Comparison of ENCODE assay signal across 18 cellular contexts in the genomic region with DNA sequence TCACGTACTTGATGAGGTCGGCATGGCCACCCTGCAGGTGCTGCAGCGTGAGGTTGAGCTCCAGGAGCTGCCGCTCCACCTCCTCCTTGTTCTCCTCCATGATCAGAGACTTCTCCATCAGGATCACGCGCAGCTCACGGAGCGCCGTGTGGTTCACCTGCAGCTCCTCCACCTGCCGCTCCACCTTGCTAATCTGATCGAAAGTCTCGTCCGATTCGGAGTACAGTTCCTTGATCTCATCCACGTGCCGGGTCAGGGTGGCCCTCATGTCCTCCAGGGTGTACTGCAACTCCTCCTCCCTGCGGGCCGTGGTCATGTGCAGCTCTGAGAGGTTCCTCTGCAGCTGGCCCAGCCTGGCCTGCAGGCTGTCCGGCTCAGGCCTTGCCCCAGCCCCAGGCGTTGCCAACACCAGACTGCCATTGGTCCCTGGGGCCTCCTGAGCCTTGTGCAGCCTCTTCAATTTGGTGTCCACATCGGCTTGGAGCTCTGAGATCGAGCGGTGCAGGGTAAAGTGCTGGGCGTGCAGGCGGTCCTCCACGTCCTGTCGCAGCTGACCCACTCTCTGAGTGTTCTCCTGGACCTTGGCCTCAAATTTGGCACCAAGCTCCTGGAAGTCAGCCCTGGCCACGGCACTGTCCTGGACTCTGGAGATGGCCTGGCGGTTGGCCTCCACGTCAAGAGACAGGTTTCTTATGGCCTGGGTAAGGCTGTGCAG. TPM values are rescaled to one million over a fixed set of nuclear protein-coding genes. Genes with fewer than 3 reads are reported as not detected.
A peak's percentile ranks its signal among the peaks of the same experiment; 100 is the strongest.
DNase-seq lines count a peak whose midpoint lies in the region; ATAC-seq, FAIRE-seq and TF ChIP-seq lines count a peak whose summit lies in the region.
"Had no signal": no experiment of that assay in that cellular context is flagged by ENCODE, and none has a peak within 500 bp of the region (broad histone marks: within the 10 kb centered on the region; RNA-seq: fewer than 3 reads in every experiment).

No MANE protein-coding gene starts in this region.

- H3K56ac ChIP-seq in H9 (ENCODE audit: insufficient read length, low read depth, low read length): no peak overlapping the region

- no peaks in the 10 kb centered on the region for H3K79me2 ChIP-seq in H9 (ENCODE audit: insufficient read depth, low read length)
- H3K79me2 ChIP-seq in HepG2 (ENCODE audit: insufficient read depth, low read length): no peaks in the 10 kb centered on the region

- intact Hi-C loops in adrenal gland (cut with DNase I) (no loop called here), HepG2 (cut with micrococcal nuclease; ENCODE audit: unreplicated experiment) (no loop called here), psoas muscle (cut with DNase I) (loop anchor here in 1 of 2 donors (2.0 kb wide), 1 partner anchor 19 kb away; no protein-coding TSS in a partner anchor)

- no TSS peak for BruUV-seq in HepG2 (replicated peaks; lab: Mats Ljungman, UMichigan)

- WGBS in H9 (ENCODE audit: extremely low coverage, insufficient read length, low lambda C conversion rate): no CpG with 5 or more reads among the region's 30 CpGs
- 79 to 86% (median 84%) methylated on average over 25 to 30 of the region's 30 CpGs for WGBS in adrenal gland, 4 donors
- 44% methylated on average over 27 of the region's 30 CpGs for WGBS in HepG2 (ENCODE audit: low lambda C conversion rate)
- 54 to 69% (median 55%) methylated on average over 30 of the region's 30 CpGs for WGBS in psoas muscle, 3 donors

- no peak overlapping the region for H2BK15ac ChIP-seq in H9 (ENCODE audit: low read depth, low read length)

- no peaks in the 10 kb centered on the region; a peak in 2 of 5 replicates for H3K9me3 Mint-ChIP-seq in H9
- H3K9me3 Mint-ChIP-seq: CD8-positive, alpha-beta memory T cell had no signal

- POLR2A ChIA-PET in HepG2 (lab: Yijun Ruan, JAX): no interaction called here

- no peak overlapping the region for H3T11ph ChIP-seq in H9 (ENCODE audit: low read length)

- H2BK120ac ChIP-seq in H9 (ENCODE audit: low read depth, low read length, poor library complexity, severe bottlenecking): no peak overlapping the region

- peaks cover 16 to 19% of the 10 kb centered on the region in 2 experiments for H3K4me1 Mint-ChIP-seq in H9

- H3K9ac ChIP-seq in H9 (ENCODE audit: extremely low read depth, insufficient read length, low read length) (no peak overlapping the region), HepG2 (ENCODE audit: insufficient read depth, low read depth, low read length) (no peak overlapping the region)
- H3K9ac ChIP-seq: BLaER1, KMS-11 had no signal

- H3K36me3 Mint-ChIP-seq in H9 (ENCODE audit: insufficient read depth in 1 of 3, low read depth in 3 of 3): no peaks in the 10 kb centered on the region; a peak in 1 of 7 replicates

- H3K18ac ChIP-seq in H9 (ENCODE audit: insufficient read length, low read depth, low read length): no peak overlapping the region

- in situ Hi-C loops in HepG2 (cut with HindIII; ENCODE audit: extremely low pct_ligation_motif_present, low pct_unique_long_range_greater_than_20kb): no loop called here

- H3K4me3 Mint-ChIP-seq in H9: no peak overlapping the region

- FAIRE-seq in HepG2 (lab: Jason Lieb, UNC): no peak

- peaks cover 7% of the 10 kb centered on the region for H3K27me3 Mint-ChIP-seq in H9 (ENCODE audit: low read depth)

- H3K9me3 ChIP-seq in H9 (ENCODE audit: control insufficient read depth, low read depth, low read length): no peaks in the 10 kb centered on the region
- H3K9me3 ChIP-seq in adrenal gland (replicated peaks in 1 of 3): no peaks in the 10 kb centered on the region
- H3K9me3 ChIP-seq in HepG2 (ENCODE audit: low read length): no peaks in the 10 kb centered on the region
- no peaks in the 10 kb centered on the region for H3K9me3 ChIP-seq in psoas muscle

- H3K23ac ChIP-seq in H9 (ENCODE audit: insufficient read length, low read depth, low read length): no peak overlapping the region

- no peak for TF ChIP-seq POLR2A in adrenal gland (IDR thresholded peaks at IDR 0.05)
- TF ChIP-seq POLR2A in HepG2 (IDR thresholded peaks at IDR 0.05; ENCODE audit: insufficient read depth in 1 of 2, low read depth in 2 of 2, low read length in 2 of 2): no peak

- no peak overlapping the region for H2BK5ac ChIP-seq in H9 (ENCODE audit: insufficient read length, low read length)

- TF ChIP-seq CTCF in H9 (conservative IDR thresholded peaks at IDR 0.05): no peak
- TF ChIP-seq CTCF in adrenal gland (IDR thresholded peaks at IDR 0.05): no peak
- no peak for TF ChIP-seq CTCF in HepG2 (CRISPR knock-in tag; IDR thresholded peaks at IDR 0.05)
- no peak for TF ChIP-seq CTCF in psoas muscle (IDR thresholded peaks at IDR 0.05)

- no peak overlapping the region for H4K8ac ChIP-seq in H9 (replicated peaks; ENCODE audit: insufficient read length, low read depth, low read length)

- H4K20me1 ChIP-seq in H9 (ENCODE audit: control insufficient read depth, insufficient read depth, insufficient read length) (no peaks in the 10 kb centered on the region), HepG2 (ENCODE audit: insufficient read depth, low read length) (no peaks in the 10 kb centered on the region)
- H4K20me1 ChIP-seq: BLaER1 had no signal

- no peak overlapping the region for H4K91ac ChIP-seq in H9 (ENCODE audit: insufficient read length, low read depth, low read length)

- TF ChIP-seq EP300 in HepG2 (IDR thresholded peaks at IDR 0.05; ENCODE audit: low read depth in 2 of 2, low read length in 2 of 2): no peak
- no peak for TF ChIP-seq EP300 in HepG2 (CRISPR knock-in tag; IDR thresholded peaks at IDR 0.05; ENCODE audit: borderline replicate concordance)

- H3K4me1 ChIP-seq in H9 (ENCODE audit: insufficient read depth, low read length) (no peaks in the 10 kb centered on the region), adrenal gland (replicated peaks in 1 of 2) (peaks cover 4 to 21% of the 10 kb centered on the region in 2 donors), HepG2 (ENCODE audit: insufficient read depth, low read length) (peaks cover 34% of the 10 kb centered on the region), psoas muscle (peaks cover 6% of the 10 kb centered on the region)
- H3K4me1 ChIP-seq: BLaER1 had no signal

- H3K4me3 ChIP-seq in adrenal gland (no peak overlapping the region), HepG2 (replicated peaks in 1 of 3; ENCODE audit: insufficient read depth in 1 of 3, low read depth in 2 of 3, low read length in 3 of 3) (peak overlapping the region in 1 of 3 experiments; percentile 15; a peak in 1 of 6 replicates), psoas muscle (peak overlapping the region; percentile 22)
- H3K4me3 ChIP-seq: BLaER1, PC-9 had no signal

- H3K27ac ChIP-seq in H9 (ENCODE audit: insufficient read length, low read depth, low read length) (no peak overlapping the region), adrenal gland (peak overlapping the region in 2 of 5 donors; percentile 12 to 58), HepG2 (ENCODE audit: extremely low read length, insufficient read depth, low read length) (no peak overlapping the region), psoas muscle (no peak overlapping the region)
- H3K27ac ChIP-seq: BLaER1, KMS-11, PC-9 had no signal

- H2BK20ac ChIP-seq in H9 (ENCODE audit: low read depth, low read length, poor library complexity, severe bottlenecking): no peak overlapping the region

- no peaks in the 10 kb centered on the region for H3K79me1 ChIP-seq in H9 (ENCODE audit: insufficient read depth, low read depth, low read length, poor library complexity, severe bottlenecking)

- H3K27ac Mint-ChIP-seq in H9: peak overlapping the region in 1 of 3 experiments; percentile 62; a peak in 1 of 7 replicates

- no peak for TF ChIP-seq RAD21 in HepG2 (CRISPR knock-in tag; IDR thresholded peaks at IDR 0.05)

- no peaks in the 10 kb centered on the region for H3K27me3 ChIP-seq in H9 (ENCODE audit: insufficient read depth, low read length)
- H3K27me3 ChIP-seq in adrenal gland: no peaks in the 10 kb centered on the region
- H3K27me3 ChIP-seq in HepG2 (ENCODE audit: control insufficient read depth in 1 of 2, insufficient read depth in 2 of 2, low read length in 2 of 2): peaks cover 5 to 29% of the 10 kb centered on the region in 2 experiments; a peak in 3 of 5 replicates
- H3K27me3 ChIP-seq in psoas muscle (ENCODE audit: insufficient read depth in 3 of 3, low read length in 2 of 3): no peaks in the 10 kb centered on the region
- H3K27me3 ChIP-seq: BLaER1 had no signal

- H3K4me2 ChIP-seq in H9 (ENCODE audit: insufficient read depth, insufficient read length, low read length) (no peak overlapping the region), HepG2 (ENCODE audit: low read depth, low read length) (peak overlapping the region; percentile 20)
- H3K4me2 ChIP-seq: BLaER1, KMS-11 had no signal

- DNase-seq in H9 (peak; percentile 19), adrenal gland (peak in 6 of 7 donors; percentile 45 to 72 (median 62)), HepG2 (ENCODE audit: low spot score) (no peak), psoas muscle (peak in 1 of 2 donors; percentile 54), T1000 (lab: John Stamatoyannopoulos, UW) (no peak)
- DNase-seq in stimulated activated CD4-positive, alpha-beta T cell treated with anti-CD3 and anti-CD28 coated beads, Interleukin-4, amount 100 ng/mL, for 4 hours: no peak
- no peak for DNase-seq in stimulated activated CD4-positive, alpha-beta T cell treated with anti-CD3 and anti-CD28 coated beads, Interleukin-15, amount 100 ng/mL, for 24 hours
- DNase-seq: GF-D8, NCI-H1092 treated with DMSO at 0.1 percent for 48 hours, NCI-H1694, NCI-H446, NCI-H748 treated with DMSO at 0.1 percent for 48 hours had no signal

- no peak overlapping the region for H2AK5ac ChIP-seq in H9 (ENCODE audit: insufficient read length, low read length)

- CTCF ChIA-PET in HepG2 (lab: Yijun Ruan, JAX; ENCODE audit: low intra/inter-chr PET ratio, low total read pairs): no interaction called here

- H3K14ac ChIP-seq in H9 (ENCODE audit: insufficient read depth, low read length): no peak overlapping the region

- H3K36me3 ChIP-seq in adrenal gland (replicated peaks in 1 of 2) (no peaks in the 10 kb centered on the region), HepG2 (replicated peaks in 1 of 2; ENCODE audit: control insufficient read depth in 1 of 2, insufficient read depth in 2 of 2, low read length in 2 of 2) (no peaks in the 10 kb centered on the region), psoas muscle (ENCODE audit: insufficient read depth in 1 of 2, low read depth in 1 of 2) (no peaks in the 10 kb centered on the region)
- H3K36me3 ChIP-seq: BLaER1 had no signal

- peak; percentile 14 for ATAC-seq in HepG2
- no peak for ATAC-seq in psoas muscle
- ATAC-seq in HG03469 (IDR thresholded peaks at IDR 0.05; ENCODE audit: unreplicated experiment): no peak
- ATAC-seq: Right ventricle myocardium inferior had no signal

- H2BK12ac ChIP-seq in H9 (ENCODE audit: insufficient read length, low read depth, low read length): no peak overlapping the region

- H3K4ac ChIP-seq in H9 (ENCODE audit: low read depth, low read length): no peak overlapping the region

- H4K5ac ChIP-seq in H9 (ENCODE audit: insufficient read length, low read depth, low read length): no peak overlapping the region

- H3K23me2 ChIP-seq in H9 (ENCODE audit: insufficient read length, low read depth, low read length, poor library complexity, severe bottlenecking): no peaks in the 10 kb centered on the region

- H2AFZ ChIP-seq in H9 (ENCODE audit: low read length): no peak overlapping the region
- no peak overlapping the region for H2AFZ ChIP-seq in HepG2 (ENCODE audit: low read length)
- H2AFZ ChIP-seq: PC-9 had no signal

RNA-seq across cellular contexts. Expression of a gene that starts 13.9 kb away (rescaled TPM):
- total RNA-seq in H9 (2021) (1.0 and 1.4 TPM in 2 replicates), adrenal gland (10 to 100 TPM; 26.3 to 44.2 (median 36.6) TPM), HepG2 (2016; rRNA removed; fragmentation: Illumina TruSeq; extraction: Trizol) (0.04 TPM in 1 of 2 replicates, not detected in the other), psoas muscle (10 to 100 TPM; 16.4 to 29.0 (median 21.3) TPM)
- polyA plus RNA-seq in adrenal gland (10 to 100 TPM in 2 of 3 donors, 1 to 10 TPM in 1; 9.5 to 16.5 (median 13.4) TPM), HepG2 (2011; rRNA removed) (0.03 TPM in 1 of 2 replicates, not detected in the other), psoas muscle (10 to 100 TPM; 12.0 to 15.4 (median 15.2) TPM)
- not detected in 2 replicates for total RNA-seq in HepG2 (2016; cell fraction: cytosol; rRNA removed; fragmentation: Illumina TruSeq; extraction: Trizol; ENCODE audit: low read depth)
- total RNA-seq in HepG2 (2016; cell fraction: insoluble cytoplasmic fraction; rRNA removed; fragmentation: Illumina TruSeq; extraction: Trizol): not detected in 2 replicates
- not detected in 2 replicates for total RNA-seq in HepG2 (2016; cell fraction: membrane; rRNA removed; fragmentation: Illumina TruSeq; extraction: Trizol)
- not detected in 2 replicates for total RNA-seq in HepG2 (2016; cell fraction: nucleus; rRNA removed; fragmentation: Illumina TruSeq; extraction: Trizol)
- 0.01 and 0.04 TPM in 2 replicates for polyA plus RNA-seq in HepG2 (2011; cell fraction: cytosol; rRNA removed)
- 0.07 and 0.13 TPM in 2 replicates for polyA plus RNA-seq in HepG2 (2011; cell fraction: nucleus; rRNA removed)
- 0.19 and 0.20 TPM in 2 replicates for polyA plus RNA-seq in HepG2 (2012)
- polyA plus RNA-seq in HepG2 (2016; cell fraction: cytosol; fragmentation: Illumina TruSeq; extraction: Trizol; ENCODE audit: low read depth): not detected in 2 replicates
- not detected in 2 replicates for polyA plus RNA-seq in HepG2 (2016; cell fraction: insoluble cytoplasmic fraction; fragmentation: Illumina TruSeq; extraction: Trizol; ENCODE audit: low read depth)
- polyA plus RNA-seq in HepG2 (2016; cell fraction: membrane; fragmentation: Illumina TruSeq; extraction: Trizol; ENCODE audit: low read depth): 0.07 TPM in 1 of 2 replicates, not detected in the other
- not detected in 2 replicates for polyA plus RNA-seq in HepG2 (2016; cell fraction: nucleus; fragmentation: Illumina TruSeq; extraction: Trizol; ENCODE audit: insufficient read depth, low read depth)
- 0.04 and 0.70 TPM in 2 replicates for polyA minus RNA-seq in HepG2 (2011; rRNA and poly(A)+ RNA removed; ENCODE audit: low replicate concordance)
- polyA minus RNA-seq in HepG2 (2011; cell fraction: cytosol; rRNA and poly(A)+ RNA removed): not detected in 2 replicates
- not detected in 2 replicates for polyA minus RNA-seq in HepG2 (2011; cell fraction: nucleus; rRNA and poly(A)+ RNA removed)
- total RNA-seq: CD8-positive, alpha-beta memory T cell had no signal
- polyA plus RNA-seq: CD8-positive, alpha-beta memory T cell had no signal

RNA-seq across cellular contexts. Expression of a gene that starts 14.9 kb away (rescaled TPM):
- total RNA-seq in H9 (2021): 4.9 and 5.5 TPM in 2 replicates
- 100 to 1,000 TPM; 177 to 599 (median 404) TPM for total RNA-seq in adrenal gland
- polyA plus RNA-seq in adrenal gland: 1,000 to 10,000 TPM in 1 of 3 donors, 100 to 1,000 TPM in 2; 176 to 1,434 (median 799) TPM
- total RNA-seq in HepG2 (2016; rRNA removed; fragmentation: Illumina TruSeq; extraction: Trizol): 0.22 TPM in 1 of 2 replicates, not detected in the other
- not detected in 2 replicates for total RNA-seq in HepG2 (2016; cell fraction: cytosol; rRNA removed; fragmentation: Illumina TruSeq; extraction: Trizol; ENCODE audit: low read depth)
- total RNA-seq in HepG2 (2016; cell fraction: insoluble cytoplasmic fraction; rRNA removed; fragmentation: Illumina TruSeq; extraction: Trizol): not detected in 2 replicates
- not detected in 2 replicates for total RNA-seq in HepG2 (2016; cell fraction: membrane; rRNA removed; fragmentation: Illumina TruSeq; extraction: Trizol)
- total RNA-seq in HepG2 (2016; cell fraction: nucleus; rRNA removed; fragmentation: Illumina TruSeq; extraction: Trizol): not detected in 2 replicates
- polyA plus RNA-seq in HepG2 (2011; rRNA removed): 0.86 and 0.91 TPM in 2 replicates
- polyA plus RNA-seq in HepG2 (2011; cell fraction: cytosol; rRNA removed): 1.1 and 1.8 TPM in 2 replicates
- polyA plus RNA-seq in HepG2 (2011; cell fraction: nucleus; rRNA removed): 1.2 and 1.8 TPM in 2 replicates
- polyA plus RNA-seq in HepG2 (2012): 0.32 TPM in 1 of 2 replicates, not detected in the other
- polyA plus RNA-seq in HepG2 (2016; cell fraction: cytosol; fragmentation: Illumina TruSeq; extraction: Trizol; ENCODE audit: low read depth): 0.33 and 0.71 TPM in 2 replicates
- polyA plus RNA-seq in HepG2 (2016; cell fraction: insoluble cytoplasmic fraction; fragmentation: Illumina TruSeq; extraction: Trizol; ENCODE audit: low read depth): not detected in 2 replicates
- 0.30 and 0.38 TPM in 2 replicates for polyA plus RNA-seq in HepG2 (2016; cell fraction: membrane; fragmentation: Illumina TruSeq; extraction: Trizol; ENCODE audit: low read depth)
- polyA plus RNA-seq in HepG2 (2016; cell fraction: nucleus; fragmentation: Illumina TruSeq; extraction: Trizol; ENCODE audit: insufficient read depth, low read depth): not detected in 2 replicates
- 0.56 and 4.7 TPM in 2 replicates for polyA minus RNA-seq in HepG2 (2011; rRNA and poly(A)+ RNA removed; ENCODE audit: low replicate concordance)
- polyA minus RNA-seq in HepG2 (2011; cell fraction: cytosol; rRNA and poly(A)+ RNA removed): 0.79 and 1.4 TPM in 2 replicates
- polyA minus RNA-seq in HepG2 (2011; cell fraction: nucleus; rRNA and poly(A)+ RNA removed): not detected in 2 replicates
- total RNA-seq in psoas muscle: 10 to 100 TPM in 1 of 4 donors, 1 to 10 TPM in 3; 5.8 to 11.9 (median 9.0) TPM
- 10 to 100 TPM; 11.0 to 21.3 (median 14.8) TPM for polyA plus RNA-seq in psoas muscle
- total RNA-seq: CD8-positive, alpha-beta memory T cell had no signal
- polyA plus RNA-seq: CD8-positive, alpha-beta memory T cell had no signal

RNA-seq across cellular contexts. Expression of a gene that starts 24.8 kb away (rescaled TPM):
- total RNA-seq in H9 (2021) (not detected in 2 replicates), adrenal gland (10 to 100 TPM; 15.3 to 38.1 (median 22.6) TPM), HepG2 (2016; rRNA removed; fragmentation: Illumina TruSeq; extraction: Trizol) (0.40 and 0.44 TPM in 2 replicates), psoas muscle (10 to 100 TPM; 19.1 to 37.8 (median 26.7) TPM)
- polyA plus RNA-seq in adrenal gland (100 to 1,000 TPM in 1 of 3 donors, 10 to 100 TPM in 1, 1 to 10 TPM in 1; 6.6 to 592 (median 52.2) TPM), HepG2 (2011; rRNA removed) (0.13 TPM in 1 of 2 replicates, not detected in the other), psoas muscle (10 to 100 TPM; 34.9 to 69.5 (median 42.5) TPM)
- total RNA-seq in HepG2 (2016; cell fraction: cytosol; rRNA removed; fragmentation: Illumina TruSeq; extraction: Trizol; ENCODE audit: low read depth): not detected in 2 replicates
- total RNA-seq in HepG2 (2016; cell fraction: insoluble cytoplasmic fraction; rRNA removed; fragmentation: Illumina TruSeq; extraction: Trizol): 0.17 TPM in 1 of 2 replicates, not detected in the other
- total RNA-seq in HepG2 (2016; cell fraction: membrane; rRNA removed; fragmentation: Illumina TruSeq; extraction: Trizol): 0.41 TPM in 1 of 2 replicates, not detected in the other
- not detected in 2 replicates for total RNA-seq in HepG2 (2016; cell fraction: nucleus; rRNA removed; fragmentation: Illumina TruSeq; extraction: Trizol)
- 0.13 TPM in 1 of 2 replicates, not detected in the other for polyA plus RNA-seq in HepG2 (2011; cell fraction: cytosol; rRNA removed)
- not detected in 2 replicates for polyA plus RNA-seq in HepG2 (2011; cell fraction: nucleus; rRNA removed)
- not detected in 2 replicates for polyA plus RNA-seq in HepG2 (2012)
- 0.27 and 0.36 TPM in 2 replicates for polyA plus RNA-seq in HepG2 (2016; cell fraction: cytosol; fragmentation: Illumina TruSeq; extraction: Trizol; ENCODE audit: low read depth)
- not detected in 2 replicates for polyA plus RNA-seq in HepG2 (2016; cell fraction: insoluble cytoplasmic fraction; fragmentation: Illumina TruSeq; extraction: Trizol; ENCODE audit: low read depth)
- 0.62 and 1.4 TPM in 2 replicates for polyA plus RNA-seq in HepG2 (2016; cell fraction: membrane; fragmentation: Illumina TruSeq; extraction: Trizol; ENCODE audit: low read depth)
- not detected in 2 replicates for polyA plus RNA-seq in HepG2 (2016; cell fraction: nucleus; fragmentation: Illumina TruSeq; extraction: Trizol; ENCODE audit: insufficient read depth, low read depth)
- polyA minus RNA-seq in HepG2 (2011; rRNA and poly(A)+ RNA removed; ENCODE audit: low replicate concordance): not detected in 2 replicates
- polyA minus RNA-seq in HepG2 (2011; cell fraction: cytosol; rRNA and poly(A)+ RNA removed): not detected in 2 replicates
- not detected in 2 replicates for polyA minus RNA-seq in HepG2 (2011; cell fraction: nucleus; rRNA and poly(A)+ RNA removed)
- total RNA-seq: CD8-positive, alpha-beta memory T cell had no signal
- polyA plus RNA-seq: CD8-positive, alpha-beta memory T cell had no signal

Comparison
In these comparisons a context has a peak if more than half of its experiments do, and no peak if none do; other contexts are left out.
1. DNase-seq: peak in H9 (single experiment) and adrenal gland (6 of 7); none in HepG2 (single experiment), stimulated activated CD4-positive, alpha-beta T cell treated with anti-CD3 and anti-CD28 coated beads, Interleukin-4, amount 100 ng/mL, for 4 hours (0 of 2), stimulated activated CD4-positive, alpha-beta T cell treated with anti-CD3 and anti-CD28 coated beads, Interleukin-15, amount 100 ng/mL, for 24 hours (single experiment) and T1000 (single experiment).
2. RNA of a gene that starts 14.9 kb away (total RNA-seq): 177 to 599 TPM in adrenal gland; 5.8 to 11.9 TPM in psoas muscle, 4.9 to 5.5 TPM in H9 and 0.22 TPM in HepG2; every median in the first group is over 10 times any median in the second.
3. RNA of a gene that starts 24.8 kb away (total RNA-seq): 19.1 to 37.8 TPM in psoas muscle and 15.3 to 38.1 TPM in adrenal gland; 0.17 to 0.44 TPM in HepG2 and not detected in H9; every median in the first group is over 10 times any median in the second.